In genomic region chr21:45997495-45998275, GRCh38 we compare ENCODE assay signal across 18 cellular contexts. TPM values are rescaled to one million over a fixed set of nuclear protein-coding genes. Genes with fewer than 3 reads are reported as not detected.
A peak's percentile ranks its signal among the peaks of the same experiment; 100 is the strongest.
DNase-seq lines count a peak whose midpoint lies in the region; ATAC-seq, FAIRE-seq and TF ChIP-seq lines count a peak whose summit lies in the region.
"Had no signal": no experiment of that assay in that cellular context is flagged by ENCODE, and none has a peak within 500 bp of the region (broad histone marks: within the 10 kb centered on the region; RNA-seq: fewer than 3 reads in every experiment).

No MANE protein-coding gene starts in this region.

- intact Hi-C loops in left ventricle myocardium superior (cut with micrococcal nuclease): no loop called here
- intact Hi-C loops in posterior vena cava (cut with DNase I): no loop called here

- no peak for ATAC-seq in left ventricle myocardium superior
- no peak for ATAC-seq in GM19023 (IDR thresholded peaks at IDR 0.05; ENCODE audit: unreplicated experiment)
- no peak for ATAC-seq in GM18505 (IDR thresholded peaks at IDR 0.05; ENCODE audit: unreplicated experiment)
- ATAC-seq: GM23338, Panc1 had no signal

- peaks cover 95% of the 10 kb centered on the region for H3K36me3 ChIP-seq in adipocyte (ENCODE audit: control insufficient read depth, insufficient read depth, low read length, severe bottlenecking)

- TF ChIP-seq POLR2A in GM12892 (IDR thresholded peaks at IDR 0.05; ENCODE audit: low read depth, low read length) (no peak), GM18505 (IDR thresholded peaks at IDR 0.05; ENCODE audit: borderline replicate concordance, extremely low read depth, insufficient read depth, insufficient read length) (no peak)

- no peaks in the 10 kb centered on the region for H3K9me3 ChIP-seq in adipocyte (ENCODE audit: control insufficient read depth, low read length)

- no peak overlapping the region for H3K27ac ChIP-seq in caudate nucleus (ENCODE audit: low read depth, low read length)

- H3K27me3 ChIP-seq in adipocyte (replicated peaks; ENCODE audit: control insufficient read depth, insufficient read depth, low read length): no peaks in the 10 kb centered on the region

- H3K4me1 ChIP-seq in adipocyte (ENCODE audit: control insufficient read depth, insufficient read depth, low read length): peaks cover 34% of the 10 kb centered on the region

- H3K4me3 ChIP-seq in adipocyte (ENCODE audit: low read length): no peak overlapping the region
- H3K4me3 ChIP-seq: GM23338 had no signal

- peak; percentile 13 for DNase-seq in GM12892 (ENCODE audit: insufficient read length)
- DNase-seq in adipocyte (ENCODE audit: low read depth): no peak
- peak; percentile 33 for DNase-seq in left ventricle myocardium superior
- peak; percentile 82 for DNase-seq in posterior vena cava (ENCODE audit: low spot score)
- no peak for DNase-seq in ACHN
- DNase-seq in caudate nucleus (lab: John Stamatoyannopoulos, UW): no peak
- DNase-seq: amygdala; cortex of kidney; GDM1; NCI-H1105 treated with DMSO at 0.1 percent for 48 hours; NCI-H2171 treated with DMSO at 0.1 percent for 48 hours; stimulated activated CD4-positive, alpha-beta T cell treated with anti-CD3 and anti-CD28 coated beads, Interleukin-1b, Interleukin-23, amount 100 ng/mL, for 48 hours had no signal

- peak overlapping the region; percentile 58 for H3K9ac ChIP-seq in adipocyte (ENCODE audit: low read length)

- in situ Hi-C loops in ACHN (cut with HindIII; ENCODE audit: low pct_ligation_motif_present, low pct_unique_long_range_greater_than_20kb, low sequenced_read_pairs): no loop called here

- no peak for FAIRE-seq in GM12892 (lab: Jason Lieb, UNC)
- FAIRE-seq: GM12891, TTC549 had no signal

RNA-seq across cellular contexts. Expression of gene COL6A1, which starts 16.1 kb away (rescaled TPM):
- not detected for polyA plus RNA-seq in GM12892 (2012; ENCODE audit: missing spikeins)
- total RNA-seq in left ventricle myocardium superior (188 TPM), posterior vena cava (100 to 1,000 TPM; 606 to 689 TPM)

Comparison
In these comparisons a context has a peak if more than half of its experiments do, and no peak if none do; other contexts are left out.
1. DNase-seq: peak in GM12892 (single experiment), left ventricle myocardium superior (single experiment) and posterior vena cava (single experiment); none in adipocyte (single experiment), ACHN (single experiment) and caudate nucleus (0 of 61).